ENCODE assay signal across 8 cellular contexts in the genomic region with DNA sequence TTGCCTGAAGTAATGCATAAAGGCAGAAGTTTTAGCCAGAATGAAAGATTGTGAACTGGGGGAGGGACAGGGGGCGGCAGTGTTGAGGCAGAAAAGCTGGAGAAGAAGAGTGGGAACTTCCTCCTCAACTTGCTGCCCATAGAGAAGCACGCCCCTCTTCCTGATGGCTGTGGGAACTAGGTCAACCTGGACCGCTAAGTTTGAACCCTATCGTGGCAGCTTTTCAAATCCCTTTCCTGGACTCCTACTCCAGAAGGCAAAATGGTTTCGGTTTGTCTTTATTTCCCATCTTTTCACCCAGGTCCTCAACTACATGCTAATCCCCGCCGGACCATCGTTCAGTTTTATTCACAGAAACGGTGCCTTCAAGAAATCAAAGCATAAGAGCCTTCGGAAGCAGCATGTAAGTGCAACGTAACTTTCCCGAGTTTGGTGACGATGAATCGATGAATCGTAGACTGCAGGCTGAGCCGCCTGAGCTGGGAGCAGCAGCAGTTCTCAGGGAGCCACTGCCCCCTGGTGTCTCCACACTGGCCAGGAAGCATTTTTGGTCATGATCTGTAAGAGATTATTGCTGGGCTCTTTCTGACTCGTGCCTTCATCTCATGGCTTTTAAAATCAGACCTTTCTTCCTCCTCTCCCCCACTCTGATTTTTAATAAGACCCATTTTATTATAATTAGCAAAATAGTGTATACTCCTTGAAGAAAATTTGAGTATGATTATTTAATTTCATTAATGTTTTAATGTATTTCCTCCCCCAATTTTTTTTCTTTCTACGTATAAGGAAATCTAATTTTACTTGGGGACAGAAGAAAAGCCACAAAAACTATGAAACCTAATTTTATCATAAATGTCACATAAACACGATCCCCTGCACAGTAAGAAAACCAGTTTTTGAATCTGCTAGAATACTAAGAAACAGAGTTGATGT. TPM values are rescaled to one million over a fixed set of nuclear protein-coding genes. Genes with fewer than 3 reads are reported as not detected.
DNase-seq lines count a peak whose midpoint lies in the region; ATAC-seq and TF ChIP-seq lines count a peak whose summit lies in the region.

No MANE protein-coding gene starts in this region.

- H3K4me1 Mint-ChIP-seq in CD14-positive monocyte: peaks cover 21% of the 10 kb centered on the region
- H3K4me1 Mint-ChIP-seq in activated CD4-positive, alpha-beta memory T cell treated with anti-CD3 and anti-CD28 coated beads, Interleukin-2, amount 10 ng/mL, durations not matched to agents 7 days and 5 days: peaks cover 30% of the 10 kb centered on the region

- peak overlapping the region; percentile 56 for H3K4me3 ChIP-seq in lung

- TF ChIP-seq CTCF in CD14-positive monocyte (IDR thresholded peaks at IDR 0.05): peak; percentile 89
- peak; percentile 93 for TF ChIP-seq CTCF in lung (IDR thresholded peaks at IDR 0.05; ENCODE audit: control extremely low read depth, extremely low read depth)

- no peaks in the 10 kb centered on the region for H3K36me3 Mint-ChIP-seq in CD14-positive monocyte
- no peaks in the 10 kb centered on the region for H3K36me3 Mint-ChIP-seq in activated CD4-positive, alpha-beta memory T cell treated with anti-CD3 and anti-CD28 coated beads, Interleukin-2, amount 10 ng/mL, durations not matched to agents 7 days and 5 days (ENCODE audit: low read depth)

- 6% methylated on average over 19 of the region's 19 CpGs for WGBS in lung, 2 donors

- H3K27me3 ChIP-seq in lung (ENCODE audit: control insufficient read depth, insufficient read depth): no peaks in the 10 kb centered on the region

- intact Hi-C loops in CD14-positive monocyte (cut with micrococcal nuclease): loop anchor here in 1 of 2 donors (10.0 kb wide), 1 partner anchor 145 kb away; no protein-coding TSS in a partner anchor

- H3K9me3 ChIP-seq in lung (ENCODE audit: control insufficient read depth in 2 of 2, insufficient read depth in 1 of 2, low read length in 1 of 2): no peaks in the 10 kb centered on the region

- H3K4me3 Mint-ChIP-seq in CD14-positive monocyte: peak overlapping the region; percentile 98 to 100
- peak overlapping the region; percentile 88 for H3K4me3 Mint-ChIP-seq in activated CD4-positive, alpha-beta memory T cell treated with anti-CD3 and anti-CD28 coated beads, Interleukin-2, amount 10 ng/mL, durations not matched to agents 7 days and 5 days

- POLR2A ChIA-PET in activated CD4-positive, alpha-beta memory T cell treated with anti-CD3 and anti-CD28 coated beads, Interleukin-2, amount 10 ng/mL, durations not matched to agents 7 days and 5 days (lab: Charles Lee): interaction anchor here (1.0 to 1.6 kb wide), 4 partner anchors 177 to 413 kb away, joined by 3 to 6 read pairs (median 3); a partner anchor contains a TSS

- DNase-seq in CD14-positive monocyte (ENCODE audit: low spot score) (peak; percentile 68), NCI-H82 treated with DMSO at 0.1 percent for 48 hours (lab: John Stamatoyannopoulos, UW; ENCODE audit: unreplicated experiment) (peak; percentile 38), lung (ENCODE audit: low spot score) (peak; percentile 87)
- DNase-seq in activated CD4-positive, alpha-beta memory T cell treated with anti-CD3 and anti-CD28 coated beads, Interleukin-2, amount 10 ng/mL, durations not matched to agents 7 days and 5 days: peak; percentile 89
- peak; percentile 71 for DNase-seq in effector CD4-positive, alpha-beta T cell
- peak; percentile 50 to 73 (median 65) for DNase-seq in stimulated activated CD4-positive, alpha-beta T cell treated with anti-CD3 and anti-CD28 coated beads, TNF-alpha, amount 100 ng/mL, for 4 hours (ENCODE audit: low read depth in 3 of 3)

- peak overlapping the region; percentile 81 to 92 (median 86) for H3K27ac Mint-ChIP-seq in CD14-positive monocyte
- peak overlapping the region; percentile 50 for H3K27ac Mint-ChIP-seq in activated CD4-positive, alpha-beta memory T cell treated with anti-CD3 and anti-CD28 coated beads, Interleukin-2, amount 10 ng/mL, durations not matched to agents 7 days and 5 days

- CTCF ChIA-PET in activated CD4-positive, alpha-beta memory T cell treated with anti-CD3 and anti-CD28 coated beads, Interleukin-2, amount 10 ng/mL, durations not matched to agents 7 days and 5 days (lab: Charles Lee): interaction anchor here (0.9 to 2.6 kb wide), 20 partner anchors 17 to 851 kb away, joined by 3 to 19 read pairs (median 4); a partner anchor contains a TSS

- H3K9me3 Mint-ChIP-seq in CD14-positive monocyte: no peaks in the 10 kb centered on the region
- no peaks in the 10 kb centered on the region for H3K9me3 Mint-ChIP-seq in activated CD4-positive, alpha-beta memory T cell treated with anti-CD3 and anti-CD28 coated beads, Interleukin-2, amount 10 ng/mL, durations not matched to agents 7 days and 5 days

- peaks cover 0 to 2% of the 10 kb centered on the region in 2 donors for H3K4me1 ChIP-seq in lung (ENCODE audit: control insufficient read depth in 2 of 2, insufficient read depth in 2 of 2, low read length in 2 of 2)

- H3K27ac ChIP-seq in lung (ENCODE audit: low read depth in 1 of 2, low read length in 1 of 2): peak overlapping the region in 1 of 2 donors; percentile 86

- peak; percentile 95 for ATAC-seq in GM19395 (IDR thresholded peaks at IDR 0.05; ENCODE audit: unreplicated experiment)
- peak; percentile 89 for ATAC-seq in HG03565 (IDR thresholded peaks at IDR 0.05; ENCODE audit: unreplicated experiment)
- ATAC-seq in lung (ENCODE audit: insufficient read depth, low FRiP score): peak; percentile 95

- peaks cover 0 to 4% (median 1%) of the 10 kb centered on the region in 3 donors for H3K27me3 Mint-ChIP-seq in CD14-positive monocyte (ENCODE audit: low read depth in 3 of 3)
- peaks cover 15% of the 10 kb centered on the region for H3K27me3 Mint-ChIP-seq in activated CD4-positive, alpha-beta memory T cell treated with anti-CD3 and anti-CD28 coated beads, Interleukin-2, amount 10 ng/mL, durations not matched to agents 7 days and 5 days

- no peaks in the 10 kb centered on the region for H3K36me3 ChIP-seq in lung (ENCODE audit: control insufficient read depth in 2 of 2, insufficient read depth in 2 of 2, low read length in 2 of 2)

RNA-seq across cellular contexts. Expression of a gene that starts 21.4 kb away (rescaled TPM):
- polyA plus RNA-seq in CD14-positive monocyte (not detected), lung (not detected)
- total RNA-seq in activated CD4-positive, alpha-beta memory T cell treated with anti-CD3 and anti-CD28 coated beads, Interleukin-2, amount 10 ng/mL, durations not matched to agents 7 days and 5 days: 1 to 10 TPM in 1 of 2 experiments, not detected in 1; 1.0 TPM
- under 1 TPM in 1 of 2 donors, not detected in 1; 0.91 TPM for total RNA-seq in lung

Comparison
In these comparisons a context has a peak if more than half of its experiments do, and no peak if none do; other contexts are left out.
1. DNase-seq: peak in every context shown above with its lines; median percentile 89 in activated CD4-positive, alpha-beta memory T cell treated with anti-CD3 and anti-CD28 coated beads, Interleukin-2, amount 10 ng/mL, durations not matched to agents 7 days and 5 days; 87 in lung; 71 in effector CD4-positive, alpha-beta T cell; 68 in CD14-positive monocyte; 65 in stimulated activated CD4-positive, alpha-beta T cell treated with anti-CD3 and anti-CD28 coated beads, TNF-alpha, amount 100 ng/mL, for 4 hours; 38 in NCI-H82 treated with DMSO at 0.1 percent for 48 hours.